Comparison of ENCODE assay signal across 12 cellular contexts in genomic region chr14:61341275-61342210, GRCh38. TPM values are rescaled to one million over a fixed set of nuclear protein-coding genes. Genes with fewer than 3 reads are reported as not detected.
A peak's percentile ranks its signal among the peaks of the same experiment; 100 is the strongest.
DNase-seq lines count a peak whose midpoint lies in the region; ATAC-seq and TF ChIP-seq lines count a peak whose summit lies in the region.
"Had no signal": no experiment of that assay in that cellular context is flagged by ENCODE, and none has a peak within 500 bp of the region (broad histone marks: within the 10 kb centered on the region; RNA-seq: fewer than 3 reads in every experiment).

No MANE protein-coding gene starts in this region.

- peak overlapping the region; percentile 79 for H3K4me3 Mint-ChIP-seq in activated naive CD4-positive, alpha-beta T cell treated with anti-CD3 and anti-CD28 coated beads, Interleukin-2, amount 50 U/mL, for 24 hours
- H3K4me3 Mint-ChIP-seq in activated T-cell treated with anti-CD3 and anti-CD28 coated beads, Interleukin-2, amount 50 U/mL, for 72 hours: peak overlapping the region; percentile 84 to 94
- H3K4me3 Mint-ChIP-seq: neural progenitor cell had no signal

- peaks cover 7% of the 10 kb centered on the region for H3K9me3 Mint-ChIP-seq in activated naive CD4-positive, alpha-beta T cell treated with anti-CD3 and anti-CD28 coated beads, Interleukin-2, amount 50 U/mL, for 24 hours
- H3K9me3 Mint-ChIP-seq in activated T-cell treated with anti-CD3 and anti-CD28 coated beads, Interleukin-2, amount 50 U/mL, for 72 hours: no peaks in the 10 kb centered on the region
- H3K9me3 Mint-ChIP-seq: neural progenitor cell had no signal

- H3K4me1 Mint-ChIP-seq in activated naive CD4-positive, alpha-beta T cell treated with anti-CD3 and anti-CD28 coated beads, Interleukin-2, amount 50 U/mL, for 24 hours: peaks cover 93% of the 10 kb centered on the region
- peaks cover 99% of the 10 kb centered on the region for H3K4me1 Mint-ChIP-seq in activated T-cell treated with anti-CD3 and anti-CD28 coated beads, Interleukin-2, amount 50 U/mL, for 72 hours (ENCODE audit: low read depth)
- H3K4me1 Mint-ChIP-seq: neural progenitor cell had no signal

- TF ChIP-seq CTCF in left lung (IDR thresholded peaks at IDR 0.05) (no peak), upper lobe of right lung (IDR thresholded peaks at IDR 0.05) (no peak), GM20000 (IDR thresholded peaks at IDR 0.05; ENCODE audit: extremely low read depth, missing control alignments) (no peak)

- H3K9me3 ChIP-seq in left lung (no peaks in the 10 kb centered on the region), upper lobe of right lung (no peaks in the 10 kb centered on the region)

- H3K36me3 ChIP-seq in left lung: no peaks in the 10 kb centered on the region
- no peaks in the 10 kb centered on the region for H3K36me3 ChIP-seq in upper lobe of right lung
- H3K36me3 ChIP-seq: neural progenitor cell had no signal

- H3K4me3 ChIP-seq in left lung (no peak overlapping the region), upper lobe of right lung (no peak overlapping the region)
- H3K4me3 ChIP-seq: neural progenitor cell had no signal

- H3K36me3 Mint-ChIP-seq in activated naive CD4-positive, alpha-beta T cell treated with anti-CD3 and anti-CD28 coated beads, Interleukin-2, amount 50 U/mL, for 24 hours: peaks cover 9% of the 10 kb centered on the region
- peaks cover 7 to 8% of the 10 kb centered on the region in 2 donors for H3K36me3 Mint-ChIP-seq in activated T-cell treated with anti-CD3 and anti-CD28 coated beads, Interleukin-2, amount 50 U/mL, for 72 hours (ENCODE audit: insufficient read depth in 2 of 2)
- H3K36me3 Mint-ChIP-seq: neural progenitor cell had no signal

- H3K4me1 ChIP-seq in left lung: peaks cover 14 to 59% of the 10 kb centered on the region in 2 donors
- peaks cover 55% of the 10 kb centered on the region for H3K4me1 ChIP-seq in upper lobe of right lung
- H3K4me1 ChIP-seq: neural progenitor cell had no signal

- no peaks in the 10 kb centered on the region for H3K27me3 Mint-ChIP-seq in activated naive CD4-positive, alpha-beta T cell treated with anti-CD3 and anti-CD28 coated beads, Interleukin-2, amount 50 U/mL, for 24 hours
- H3K27me3 Mint-ChIP-seq in activated T-cell treated with anti-CD3 and anti-CD28 coated beads, Interleukin-2, amount 50 U/mL, for 72 hours (ENCODE audit: low read depth): no peaks in the 10 kb centered on the region

- peak overlapping the region; percentile 99 for H3K27ac Mint-ChIP-seq in activated naive CD4-positive, alpha-beta T cell treated with anti-CD3 and anti-CD28 coated beads, Interleukin-2, amount 50 U/mL, for 24 hours
- peak overlapping the region; percentile 99 for H3K27ac Mint-ChIP-seq in activated T-cell treated with anti-CD3 and anti-CD28 coated beads, Interleukin-2, amount 50 U/mL, for 72 hours
- H3K27ac Mint-ChIP-seq: neural progenitor cell had no signal

- intact Hi-C loops in left lung (cut with DNase I): no loop called here
- intact Hi-C loops in upper lobe of right lung (cut with DNase I): no loop called here

- peak; percentile 3 to 14 for ATAC-seq in activated T-cell treated with anti-CD3 and anti-CD28 coated beads, Interleukin-2, amount 50 U/mL, for 72 hours (replicated peaks in 1 of 2)
- ATAC-seq in left lung (no peak), upper lobe of right lung (no peak)
- ATAC-seq: left colon, PC-3 had no signal

- DNase-seq in activated naive CD4-positive, alpha-beta T cell (lab: John Stamatoyannopoulos, UW): no peak
- DNase-seq in activated T-cell treated with anti-CD3 and anti-CD28 coated beads, Interleukin-2, amount 50 U/mL, for 72 hours: no peak
- DNase-seq in left lung: no peak
- no peak for DNase-seq in upper lobe of right lung
- no peak for DNase-seq in T-helper 9 cell
- no peak for DNase-seq in iPS-NIHi7 (ENCODE audit: extremely low spot score)
- DNase-seq in GM20000 (ENCODE audit: low spot score): no peak
- DNase-seq: left colon, PC-3 had no signal

- H3K27me3 ChIP-seq in left lung (no peaks in the 10 kb centered on the region), upper lobe of right lung (no peaks in the 10 kb centered on the region)
- H3K27me3 ChIP-seq: neural progenitor cell had no signal

- H3K27ac ChIP-seq in left lung: peak overlapping the region; percentile 8 to 81
- peak overlapping the region; percentile 78 for H3K27ac ChIP-seq in upper lobe of right lung
- H3K27ac ChIP-seq: KMS-11, neural progenitor cell had no signal

RNA-seq across cellular contexts. Expression of gene PRKCH, which starts 20.2 kb away (rescaled TPM):
- total RNA-seq in activated T-cell treated with anti-CD3 and anti-CD28 coated beads, Interleukin-2, amount 50 U/mL, for 72 hours: 100 to 1,000 TPM; 127 to 143 TPM
- total RNA-seq in left lung: 10 to 100 TPM; 35.2 to 48.8 TPM
- 74.4 TPM for total RNA-seq in upper lobe of right lung

Comparison
In these comparisons a context has a peak if more than half of its experiments do, and no peak if none do; other contexts are left out.
1. ATAC-seq: peak in activated T-cell treated with anti-CD3 and anti-CD28 coated beads, Interleukin-2, amount 50 U/mL, for 72 hours (2 of 2); none in left lung (single experiment) and upper lobe of right lung (single experiment).